ENCODE assay signal across 26 cellular contexts in genomic region chr4:10482913-10483312, GRCh38.
"Had no signal": no experiment of that assay in that cellular context is flagged by ENCODE, and none has a peak within 500 bp of the region (broad histone marks: within the 10 kb centered on the region; RNA-seq: fewer than 3 reads in every experiment).

No MANE protein-coding gene starts in this region.

- H3K27me3 ChIP-seq: stomach, suprapubic skin, testis, thyroid gland, tibial nerve, transverse colon, upper lobe of left lung, upper lobe of right lung, uterus, vagina had no signal

- H3K4me1 ChIP-seq: stomach, suprapubic skin, testis, thyroid gland, tibial artery, tibial nerve, transverse colon, upper lobe of left lung, upper lobe of right lung, uterus, vagina had no signal

- H3K4me3 ChIP-seq: stomach, suprapubic skin, testis, thoracic aorta, thyroid gland, tibial artery, tibial nerve, transverse colon, upper lobe of left lung, upper lobe of right lung, uterus, vagina had no signal

- H3K9me3 ChIP-seq: stomach, suprapubic skin, testis, thoracic aorta, thyroid gland, tibial artery, tibial nerve, transverse colon, upper lobe of left lung, upper lobe of right lung, uterus, vagina had no signal

- DNase-seq: stimulated activated CD4-positive, alpha-beta T cell treated with anti-CD3 and anti-CD28 coated beads, Interleukin-2, amount 100 ng/mL, for 48 hours; stimulated activated CD4-positive, alpha-beta T cell treated with anti-CD3 and anti-CD28 coated beads, Interleukin-4, amount 100 ng/mL, for 1 hour; stimulated activated CD4-positive, alpha-beta T cell treated with anti-CD3 and anti-CD28 coated beads, Interleukin-4, amount 100 ng/mL, for 24 hours; stimulated activated CD4-positive, alpha-beta T cell treated with anti-CD3 and anti-CD28 coated beads, Interleukin-4, amount 100 ng/mL, for 4 hours; stimulated activated CD8-positive, alpha-beta memory T cell treated with anti-CD3 and anti-CD28 coated beads, Interleukin-4, amount 100 ng/mL, for 48 hours; stimulated activated naive B cell treated with anti-CD40 and anti-IgM and Interleukin-4, amounts not matched to agents 10 μg/mL and 1 μg/mL and 100 μg/mL, for 72 hours; stimulated activated naive CD4-positive, alpha-beta T cell; stimulated activated naive CD4-positive, alpha-beta T cell treated with Interleukin-2 at 50 U/mL for 16 hours; stimulated activated naive CD8-positive, alpha-beta T cell treated with anti-CD3 and anti-CD28 coated beads, Interleukin-15, amount 100 ng/mL, for 72 hours; stimulated activated naive CD8-positive, alpha-beta T cell treated with anti-CD3 and anti-CD28 coated beads, Interleukin-15, Interleukin-2, amounts not matched to agents 100 U/mL and 50 U/mL, for 24 hours; stomach; substantia nigra; testis; thyroid gland; tibial artery; transverse colon; upper lobe of left lung; upper lobe of right lung; uterus had no signal

- H3K27ac ChIP-seq: stomach, suprapubic skin, testis, thoracic aorta, thyroid gland, tibial artery, tibial nerve, transverse colon, upper lobe of left lung, upper lobe of right lung, uterus, vagina had no signal

- ATAC-seq: stimulated activated effector memory CD8-positive, alpha-beta T cell treated with anti-CD3 and anti-CD28 coated beads, Interleukin-12 subunit alpha, Interleukin-12 subunit beta, amount 100 ng/mL, for 72 hours; stimulated activated memory B cell treated with anti-CD40 and anti-IgM and Interleukin-4, amounts not matched to agents 10 μg/mL and 1 μg/mL and 100 μg/mL, for 72 hours; stimulated activated naive B cell treated with anti-CD40 and anti-IgM and Interleukin-4, amounts not matched to agents 10 μg/mL and 1 μg/mL and 100 μg/mL, for 72 hours; stimulated activated naive CD8-positive, alpha-beta T cell treated with anti-CD3 and anti-CD28 coated beads, Interleukin-15, amount 100 ng/mL, for 72 hours; stimulated activated naive CD8-positive, alpha-beta T cell treated with anti-CD3 and anti-CD28 coated beads, Interleukin-15, Interleukin-2, amounts not matched to agents 100 U/mL and 50 U/mL, for 24 hours; upper lobe of right lung had no signal

- FAIRE-seq: urothelium cell line had no signal

- H3K36me3 ChIP-seq: stomach, suprapubic skin, thoracic aorta, thyroid gland, tibial artery, tibial nerve, transverse colon, upper lobe of left lung, upper lobe of right lung, uterus, vagina had no signal
